ENCODE assay signal across 2 cellular contexts in genomic region chr15:82263350-82263749, GRCh38.
TF ChIP-seq lines count a peak whose summit lies in the region.

No MANE protein-coding gene starts in this region.

TF ChIP-seq in HCT116, 20 proteins besides CTCF, POLR2A, EP300 and RAD21:
- no peak for TF ChIP-seq CBX3 (IDR thresholded peaks at IDR 0.05; ENCODE audit: low read depth)
- TF ChIP-seq TCF7L2 (IDR thresholded peaks at IDR 0.05; ENCODE audit: borderline replicate concordance, extremely low read depth, insufficient read depth, insufficient read length), result no peak
- TF ChIP-seq ELF1 (IDR thresholded peaks at IDR 0.05; ENCODE audit: borderline replicate concordance, low read depth), result no peak
- TF ChIP-seq, protein P1, sequence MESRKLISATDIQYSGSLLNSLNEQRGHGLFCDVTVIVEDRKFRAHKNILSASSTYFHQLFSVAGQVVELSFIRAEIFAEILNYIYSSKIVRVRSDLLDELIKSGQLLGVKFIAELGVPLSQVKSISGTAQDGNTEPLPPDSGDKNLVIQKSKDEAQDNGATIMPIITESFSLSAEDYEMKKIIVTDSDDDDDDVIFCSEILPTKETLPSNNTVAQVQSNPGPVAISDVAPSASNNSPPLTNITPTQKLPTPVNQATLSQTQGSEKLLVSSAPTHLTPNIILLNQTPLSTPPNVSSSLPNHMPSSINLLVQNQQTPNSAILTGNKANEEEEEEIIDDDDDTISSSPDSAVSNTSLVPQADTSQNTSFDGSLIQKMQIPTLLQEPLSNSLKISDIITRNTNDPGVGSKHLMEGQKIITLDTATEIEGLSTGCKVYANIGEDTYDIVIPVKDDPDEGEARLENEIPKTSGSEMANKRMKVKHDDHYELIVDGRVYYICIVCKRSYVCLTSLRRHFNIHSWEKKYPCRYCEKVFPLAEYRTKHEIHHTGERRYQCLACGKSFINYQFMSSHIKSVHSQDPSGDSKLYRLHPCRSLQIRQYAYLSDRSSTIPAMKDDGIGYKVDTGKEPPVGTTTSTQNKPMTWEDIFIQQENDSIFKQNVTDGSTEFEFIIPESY (IDR thresholded peaks at IDR 0.05; ENCODE audit: extremely low read depth, insufficient replicate concordance, low read length), result no peak
- TF ChIP-seq, protein P2, sequence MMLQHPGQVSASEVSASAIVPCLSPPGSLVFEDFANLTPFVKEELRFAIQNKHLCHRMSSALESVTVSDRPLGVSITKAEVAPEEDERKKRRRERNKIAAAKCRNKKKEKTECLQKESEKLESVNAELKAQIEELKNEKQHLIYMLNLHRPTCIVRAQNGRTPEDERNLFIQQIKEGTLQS (IDR thresholded peaks at IDR 0.05), result no peak
- no peak for TF ChIP-seq SRF (IDR thresholded peaks at IDR 0.05; ENCODE audit: low read depth)
- no peak for TF ChIP-seq EZH2 (IDR thresholded peaks at IDR 0.05)
- TF ChIP-seq EZH2phosphoT487 (IDR thresholded peaks at IDR 0.05; ENCODE audit: borderline replicate concordance), result no peak
- no peak for TF ChIP-seq EGR1 (IDR thresholded peaks at IDR 0.05; ENCODE audit: low read depth)
- TF ChIP-seq, protein P3, sequence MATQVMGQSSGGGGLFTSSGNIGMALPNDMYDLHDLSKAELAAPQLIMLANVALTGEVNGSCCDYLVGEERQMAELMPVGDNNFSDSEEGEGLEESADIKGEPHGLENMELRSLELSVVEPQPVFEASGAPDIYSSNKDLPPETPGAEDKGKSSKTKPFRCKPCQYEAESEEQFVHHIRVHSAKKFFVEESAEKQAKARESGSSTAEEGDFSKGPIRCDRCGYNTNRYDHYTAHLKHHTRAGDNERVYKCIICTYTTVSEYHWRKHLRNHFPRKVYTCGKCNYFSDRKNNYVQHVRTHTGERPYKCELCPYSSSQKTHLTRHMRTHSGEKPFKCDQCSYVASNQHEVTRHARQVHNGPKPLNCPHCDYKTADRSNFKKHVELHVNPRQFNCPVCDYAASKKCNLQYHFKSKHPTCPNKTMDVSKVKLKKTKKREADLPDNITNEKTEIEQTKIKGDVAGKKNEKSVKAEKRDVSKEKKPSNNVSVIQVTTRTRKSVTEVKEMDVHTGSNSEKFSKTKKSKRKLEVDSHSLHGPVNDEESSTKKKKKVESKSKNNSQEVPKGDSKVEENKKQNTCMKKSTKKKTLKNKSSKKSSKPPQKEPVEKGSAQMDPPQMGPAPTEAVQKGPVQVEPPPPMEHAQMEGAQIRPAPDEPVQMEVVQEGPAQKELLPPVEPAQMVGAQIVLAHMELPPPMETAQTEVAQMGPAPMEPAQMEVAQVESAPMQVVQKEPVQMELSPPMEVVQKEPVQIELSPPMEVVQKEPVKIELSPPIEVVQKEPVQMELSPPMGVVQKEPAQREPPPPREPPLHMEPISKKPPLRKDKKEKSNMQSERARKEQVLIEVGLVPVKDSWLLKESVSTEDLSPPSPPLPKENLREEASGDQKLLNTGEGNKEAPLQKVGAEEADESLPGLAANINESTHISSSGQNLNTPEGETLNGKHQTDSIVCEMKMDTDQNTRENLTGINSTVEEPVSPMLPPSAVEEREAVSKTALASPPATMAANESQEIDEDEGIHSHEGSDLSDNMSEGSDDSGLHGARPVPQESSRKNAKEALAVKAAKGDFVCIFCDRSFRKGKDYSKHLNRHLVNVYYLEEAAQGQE (IDR thresholded peaks at IDR 0.05; ENCODE audit: low read depth), result no peak
- no peak for TF ChIP-seq FOSL1 (IDR thresholded peaks at IDR 0.05; ENCODE audit: low read depth)
- TF ChIP-seq ZFX (IDR thresholded peaks at IDR 0.05), result no peak

TF ChIP-seq in H1, 55 proteins besides CTCF, POLR2A, EP300 and RAD21:
- TF ChIP-seq BRCA1 (IDR thresholded peaks at IDR 0.05; ENCODE audit: low read depth, low read length), result no peak
- TF ChIP-seq ASH2L (IDR thresholded peaks at IDR 0.05; ENCODE audit: low read length), result no peak
- no peak for TF ChIP-seq YY1 (IDR thresholded peaks at IDR 0.05; ENCODE audit: low read depth, low read length)
- TF ChIP-seq TEAD4 (IDR thresholded peaks at IDR 0.05; ENCODE audit: low read depth, low read length), result no peak
- TF ChIP-seq, protein P4, sequence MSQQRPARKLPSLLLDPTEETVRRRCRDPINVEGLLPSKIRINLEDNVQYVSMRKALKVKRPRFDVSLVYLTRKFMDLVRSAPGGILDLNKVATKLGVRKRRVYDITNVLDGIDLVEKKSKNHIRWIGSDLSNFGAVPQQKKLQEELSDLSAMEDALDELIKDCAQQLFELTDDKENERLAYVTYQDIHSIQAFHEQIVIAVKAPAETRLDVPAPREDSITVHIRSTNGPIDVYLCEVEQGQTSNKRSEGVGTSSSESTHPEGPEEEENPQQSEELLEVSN (IDR thresholded peaks at IDR 0.05), result no peak
- no peak for TF ChIP-seq RFX5 (IDR thresholded peaks at IDR 0.05; ENCODE audit: borderline replicate concordance, low read depth, low read length)
- no peak for TF ChIP-seq CHD1 (IDR thresholded peaks at IDR 0.05; ENCODE audit: low read depth, low read length)
- TF ChIP-seq TAF1 (IDR thresholded peaks at IDR 0.05; ENCODE audit: low read depth, low read length), result no peak
- no peak for TF ChIP-seq FOSL1 (IDR thresholded peaks at IDR 0.05; ENCODE audit: insufficient read depth, low read depth, low read length)
- no peak for TF ChIP-seq BACH1 (IDR thresholded peaks at IDR 0.05; ENCODE audit: low read length)
- TF ChIP-seq CHD7 (IDR thresholded peaks at IDR 0.05; ENCODE audit: insufficient replicate concordance, low read length), result no peak
- no peak for TF ChIP-seq RNF2 (IDR thresholded peaks at IDR 0.05; ENCODE audit: borderline replicate concordance, low read depth, low read length, missing control alignments, poor library complexity, severe bottlenecking)
- no peak for TF ChIP-seq SUZ12 (IDR thresholded peaks at IDR 0.05; ENCODE audit: low read length)
- TF ChIP-seq CEBPB (IDR thresholded peaks at IDR 0.05; ENCODE audit: low read depth, low read length), result no peak
- no peak for TF ChIP-seq POU5F1 (IDR thresholded peaks at IDR 0.05; ENCODE audit: low read depth, low read length)
- no peak for TF ChIP-seq NRF1 (IDR thresholded peaks at IDR 0.05; ENCODE audit: low read depth, low read length)
- TF ChIP-seq, protein P5, sequence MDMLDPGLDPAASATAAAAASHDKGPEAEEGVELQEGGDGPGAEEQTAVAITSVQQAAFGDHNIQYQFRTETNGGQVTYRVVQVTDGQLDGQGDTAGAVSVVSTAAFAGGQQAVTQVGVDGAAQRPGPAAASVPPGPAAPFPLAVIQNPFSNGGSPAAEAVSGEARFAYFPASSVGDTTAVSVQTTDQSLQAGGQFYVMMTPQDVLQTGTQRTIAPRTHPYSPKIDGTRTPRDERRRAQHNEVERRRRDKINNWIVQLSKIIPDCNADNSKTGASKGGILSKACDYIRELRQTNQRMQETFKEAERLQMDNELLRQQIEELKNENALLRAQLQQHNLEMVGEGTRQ (IDR thresholded peaks at IDR 0.05; ENCODE audit: low read length), result no peak
